In genomic region chr17:53191878-53192277, GRCh38 we compare ENCODE assay signal across 23 cellular contexts.
DNase-seq lines count a peak whose midpoint lies in the region; ATAC-seq, FAIRE-seq and TF ChIP-seq lines count a peak whose summit lies in the region.
"Had no signal": no experiment of that assay in that cellular context is flagged by ENCODE, and none has a peak within 500 bp of the region (broad histone marks: within the 10 kb centered on the region; RNA-seq: fewer than 3 reads in every experiment).

No MANE protein-coding gene starts in this region.

- no peak for ATAC-seq in HepG2
- ATAC-seq in HG03457 (IDR thresholded peaks at IDR 0.05; ENCODE audit: unreplicated experiment): no peak
- ATAC-seq in HG03378 (IDR thresholded peaks at IDR 0.05; ENCODE audit: unreplicated experiment): no peak
- ATAC-seq: activated CD8-positive, alpha-beta T cell treated with anti-CD3 and anti-CD28 coated beads for 36 hours; upper lobe of right lung had no signal

- POLR2A ChIA-PET in HepG2 (lab: Yijun Ruan, JAX): no interaction called here

- CTCF ChIA-PET in HepG2 (lab: Yijun Ruan, JAX; ENCODE audit: low intra/inter-chr PET ratio, low total read pairs): no interaction called here

- H3K27me3 ChIP-seq in liver (ENCODE audit: control insufficient read depth in 4 of 4, insufficient read depth in 4 of 4, low read length in 3 of 4) (peaks cover 0 to 5% (median 3%) of the 10 kb centered on the region in 4 donors), HepG2 (ENCODE audit: control insufficient read depth in 1 of 2, insufficient read depth in 2 of 2, low read length in 2 of 2) (no peaks in the 10 kb centered on the region), smooth muscle cell (ENCODE audit: low read depth) (no peaks in the 10 kb centered on the region), right atrium auricular region (no peaks in the 10 kb centered on the region)
- H3K27me3 ChIP-seq: cardiac muscle cell, SJSA1, upper lobe of right lung had no signal

- TF ChIP-seq CTCF in liver (IDR thresholded peaks at IDR 0.05; ENCODE audit: low read depth, low read length, missing input control): no peak
- no peak for TF ChIP-seq CTCF in HepG2 (CRISPR knock-in tag; IDR thresholded peaks at IDR 0.05)
- no peak for TF ChIP-seq CTCF in NB4 (IDR thresholded peaks at IDR 0.05; ENCODE audit: low read depth, low read length)
- TF ChIP-seq CTCF in VCaP (conservative IDR thresholded peaks at IDR 0.05): peak; percentile 51
- peak; percentile 13 for TF ChIP-seq CTCF in smooth muscle cell (IDR thresholded peaks at IDR 0.05; ENCODE audit: borderline replicate concordance, insufficient read depth, poor library complexity, severe bottlenecking)
- TF ChIP-seq CTCF in right atrium auricular region (IDR thresholded peaks at IDR 0.05): no peak

- H3K9ac ChIP-seq in liver (ENCODE audit: low read depth in 1 of 2, low read length in 2 of 2) (no peak overlapping the region), HepG2 (ENCODE audit: insufficient read depth, low read depth, low read length) (no peak overlapping the region), smooth muscle cell (ENCODE audit: low read depth) (no peak overlapping the region)

- no peaks in the 10 kb centered on the region for H4K20me1 ChIP-seq in HepG2 (ENCODE audit: insufficient read depth, low read length)
- H4K20me1 ChIP-seq in smooth muscle cell (ENCODE audit: low read depth): no peaks in the 10 kb centered on the region

- H3K4me1 ChIP-seq in liver (ENCODE audit: control insufficient read depth in 4 of 4, insufficient read depth in 4 of 4, low read length in 3 of 4) (no peaks in the 10 kb centered on the region), HepG2 (ENCODE audit: insufficient read depth, low read length) (no peaks in the 10 kb centered on the region), smooth muscle cell (ENCODE audit: low read depth) (no peaks in the 10 kb centered on the region), right atrium auricular region (no peaks in the 10 kb centered on the region)
- H3K4me1 ChIP-seq: SJSA1, upper lobe of right lung had no signal

- H3K79me2 ChIP-seq in HepG2 (ENCODE audit: insufficient read depth, low read length): no peaks in the 10 kb centered on the region
- no peaks in the 10 kb centered on the region for H3K79me2 ChIP-seq in smooth muscle cell (ENCODE audit: low read depth)

- TF ChIP-seq EP300 in HepG2 (IDR thresholded peaks at IDR 0.05; ENCODE audit: low read depth in 2 of 2, low read length in 2 of 2) (no peak), HepG2 (CRISPR knock-in tag; IDR thresholded peaks at IDR 0.05; ENCODE audit: borderline replicate concordance) (no peak)

- no peak for FAIRE-seq in HepG2 (lab: Jason Lieb, UNC)
- FAIRE-seq: keratinocyte had no signal

- H3K27ac ChIP-seq in liver (ENCODE audit: low read depth in 1 of 2, low read length in 2 of 2) (no peak overlapping the region), HepG2 (ENCODE audit: extremely low read length, insufficient read depth, low read length) (no peak overlapping the region), VCaP (no peak overlapping the region), smooth muscle cell (ENCODE audit: low read depth) (no peak overlapping the region), right atrium auricular region (no peak overlapping the region)
- H3K27ac ChIP-seq: cardiac muscle cell, epithelial cell of prostate, SJSA1, upper lobe of right lung had no signal

- H2AFZ ChIP-seq in HepG2 (ENCODE audit: low read length) (no peak overlapping the region), smooth muscle cell (ENCODE audit: low read depth) (no peak overlapping the region)

- no peaks in the 10 kb centered on the region for H3F3A ChIP-seq in smooth muscle cell (ENCODE audit: low read depth)

- in situ Hi-C loops in HepG2 (cut with HindIII; ENCODE audit: extremely low pct_ligation_motif_present, low pct_unique_long_range_greater_than_20kb): no loop called here

- TF ChIP-seq RAD21 in liver (IDR thresholded peaks at IDR 0.05): peak; percentile 35 to 39
- TF ChIP-seq RAD21 in HepG2 (CRISPR knock-in tag; IDR thresholded peaks at IDR 0.05): no peak

- TF ChIP-seq POLR2A in HepG2 (IDR thresholded peaks at IDR 0.05; ENCODE audit: insufficient read depth in 1 of 2, low read depth in 2 of 2, low read length in 2 of 2): no peak
- TF ChIP-seq POLR2A in NB4 (IDR thresholded peaks at IDR 0.05; ENCODE audit: extremely low read depth, insufficient read length): no peak

- H3K4me2 ChIP-seq in HepG2 (ENCODE audit: low read depth, low read length): no peak overlapping the region
- H3K4me2 ChIP-seq in smooth muscle cell: no peak overlapping the region

- intact Hi-C loops in HepG2 (cut with micrococcal nuclease; ENCODE audit: unreplicated experiment): no loop called here

- no TSS peak for BruUV-seq in HepG2 (replicated peaks; lab: Mats Ljungman, UMichigan)

- no peaks in the 10 kb centered on the region for H3K36me3 ChIP-seq in liver (ENCODE audit: control insufficient read depth in 4 of 4, insufficient read depth in 3 of 4, low read depth in 1 of 4, low read length in 3 of 4)
- no peaks in the 10 kb centered on the region for H3K36me3 ChIP-seq in HepG2 (replicated peaks in 1 of 2; ENCODE audit: control insufficient read depth in 1 of 2, insufficient read depth in 2 of 2, low read length in 2 of 2)
- H3K36me3 ChIP-seq in smooth muscle cell (ENCODE audit: low read depth): no peaks in the 10 kb centered on the region
- no peaks in the 10 kb centered on the region for H3K36me3 ChIP-seq in right atrium auricular region
- H3K36me3 ChIP-seq: cardiac muscle cell, SJSA1, upper lobe of right lung had no signal

- no peaks in the 10 kb centered on the region for H3K9me3 ChIP-seq in liver (ENCODE audit: control insufficient read depth in 4 of 4, low read length in 3 of 4)
- H3K9me3 ChIP-seq in HepG2 (ENCODE audit: low read length): peaks cover 68% of the 10 kb centered on the region
- no peaks in the 10 kb centered on the region for H3K9me3 ChIP-seq in smooth muscle cell (replicated peaks; ENCODE audit: low read depth)
- H3K9me3 ChIP-seq in right atrium auricular region: no peaks in the 10 kb centered on the region
- H3K9me3 ChIP-seq: SJSA1, upper lobe of right lung had no signal

- DNase-seq in HepG2 (ENCODE audit: low spot score) (no peak), NB4 (ENCODE audit: low read depth) (peak; percentile 2), smooth muscle cell (lab: John Stamatoyannopoulos, UW; ENCODE audit: unreplicated experiment) (no peak), right atrium auricular region (ENCODE audit: low spot score) (no peak)
- DNase-seq: activated CD8-positive, alpha-beta T cell treated with anti-CD3 and anti-CD28 coated beads for 36 hours; activated naive CD4-positive, alpha-beta T cell; amniotic stem cell; CD8-positive, alpha-beta memory T cell; foreskin fibroblast; hypothalamus; KG1; mammary epithelial cell; retina; stimulated activated CD4-positive, alpha-beta T cell treated with anti-CD3 and anti-CD28 coated beads, Interleukin-12 subunit alpha, Interleukin-12 subunit beta, amount 100 ng/mL, for 4 hours; upper lobe of right lung had no signal

- H3K4me3 ChIP-seq in liver (ENCODE audit: low read depth in 1 of 3, low read length in 3 of 3): no peak overlapping the region
- no peak overlapping the region for H3K4me3 ChIP-seq in HepG2 (replicated peaks in 1 of 3; ENCODE audit: insufficient read depth in 1 of 3, low read depth in 2 of 3, low read length in 3 of 3)
- no peak overlapping the region for H3K4me3 ChIP-seq in NB4 (ENCODE audit: low read depth, low read length)
- no peak overlapping the region for H3K4me3 ChIP-seq in smooth muscle cell
- H3K4me3 ChIP-seq in right atrium auricular region: no peak overlapping the region
- H3K4me3 ChIP-seq: cardiac muscle cell, SJSA1, upper lobe of right lung had no signal

TF ChIP-seq in HepG2, 621 proteins besides CTCF, POLR2A, EP300 and RAD21:
- TF ChIP-seq, protein P1, sequence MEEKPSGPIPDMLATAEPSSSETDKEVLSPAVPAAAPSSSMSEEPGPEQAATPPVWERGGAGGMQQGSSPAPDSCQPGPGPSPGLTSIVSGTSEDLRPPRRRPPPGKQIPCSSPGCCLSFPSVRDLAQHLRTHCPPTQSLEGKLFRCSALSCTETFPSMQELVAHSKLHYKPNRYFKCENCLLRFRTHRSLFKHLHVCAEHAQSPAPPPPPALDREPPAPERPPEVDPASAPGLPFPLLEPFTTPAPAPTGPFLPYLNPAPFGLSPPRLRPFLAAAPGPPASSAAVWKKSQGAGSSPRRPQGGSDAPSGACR (CRISPR knock-in tag; IDR thresholded peaks at IDR 0.05): no peak
- no peak for TF ChIP-seq NFRKB (IDR thresholded peaks at IDR 0.05)

Comparison
In these comparisons a context has a peak if more than half of its experiments do, and no peak if none do; other contexts are left out.
1. CTCF ChIP-seq: peak in VCaP (single experiment) and smooth muscle cell (single experiment); none in liver (single experiment), HepG2 (single experiment), NB4 (single experiment) and right atrium auricular region (0 of 2).